10 cellular contexts compared by ENCODE assay signal in genomic region chr12:122106891-122107660, GRCh38. TPM values are rescaled to one million over a fixed set of nuclear protein-coding genes. Genes with fewer than 3 reads are reported as not detected.
DNase-seq lines count a peak whose midpoint lies in the region; ATAC-seq, FAIRE-seq and TF ChIP-seq lines count a peak whose summit lies in the region.
"Had no signal": no experiment of that assay in that cellular context is flagged by ENCODE, and none has a peak within 500 bp of the region (broad histone marks: within the 10 kb centered on the region; RNA-seq: fewer than 3 reads in every experiment).

No MANE protein-coding gene starts in this region.

- in situ Hi-C loops in G401 (cut with HindIII; ENCODE audit: low sequenced_read_pairs): no loop called here

- H3K36me3 ChIP-seq in BLaER1 treated with 17β-estradiol and CSF1 and Interleukin-3, amounts not matched to agents 10 nM and 100 nM: peaks cover 0 to 47% (median 15%) of the 10 kb centered on the region in 11 experiments; a peak in 12 of 22 replicates
- no peaks in the 10 kb centered on the region for H3K36me3 ChIP-seq in astrocyte (ENCODE audit: insufficient read depth, low read length)
- no peaks in the 10 kb centered on the region for H3K36me3 ChIP-seq in mucosa of descending colon (ENCODE audit: low read depth)
- H3K36me3 ChIP-seq: suprapubic skin had no signal

- peaks cover 67 to 93% (median 72%) of the 10 kb centered on the region in 10 experiments for H3K4me1 ChIP-seq in BLaER1 treated with 17β-estradiol and CSF1 and Interleukin-3, amounts not matched to agents 10 nM and 100 nM
- H3K4me1 ChIP-seq in astrocyte (ENCODE audit: insufficient read depth, low read length) (peaks cover 22% of the 10 kb centered on the region), mucosa of descending colon (ENCODE audit: low read depth) (peaks cover 90% of the 10 kb centered on the region)

- H3K9me3 Mint-ChIP-seq in astrocyte (ENCODE audit: unreplicated experiment): no peaks in the 10 kb centered on the region
- H3K9me3 Mint-ChIP-seq: naive B cell had no signal

- H4K20me1 ChIP-seq in BLaER1 treated with 17β-estradiol and CSF1 and Interleukin-3, amounts not matched to agents 10 nM and 100 nM: peaks cover 79 to 100% (median 100%) of the 10 kb centered on the region in 11 experiments
- H4K20me1 ChIP-seq in astrocyte (ENCODE audit: insufficient read depth, low read length): peaks cover 34% of the 10 kb centered on the region

- intact Hi-C loops in mucosa of descending colon (cut with DNase I, micrococcal nuclease): no loop called here

- peaks cover 37% of the 10 kb centered on the region for H3K4me1 Mint-ChIP-seq in astrocyte (ENCODE audit: low read depth, unreplicated experiment)

- H2AFZ ChIP-seq in astrocyte (ENCODE audit: low read depth, low read length): no peak overlapping the region

- no peaks in the 10 kb centered on the region for H3K27me3 Mint-ChIP-seq in astrocyte (ENCODE audit: low read depth, unreplicated experiment)
- H3K27me3 Mint-ChIP-seq: naive B cell had no signal

- H3K36me3 Mint-ChIP-seq in astrocyte (ENCODE audit: low read depth, unreplicated experiment): peaks cover 10% of the 10 kb centered on the region
- H3K36me3 Mint-ChIP-seq: naive B cell had no signal

- H3K79me2 ChIP-seq in astrocyte (ENCODE audit: insufficient read depth, low read length): peaks cover 79% of the 10 kb centered on the region

- H3K4me3 Mint-ChIP-seq in astrocyte (ENCODE audit: unreplicated experiment): peak overlapping the region; percentile 36

- no peak overlapping the region for H3K4me3 ChIP-seq in BLaER1 treated with 17β-estradiol and CSF1 and Interleukin-3, amounts not matched to agents 10 nM and 100 nM
- no peak overlapping the region for H3K4me3 ChIP-seq in astrocyte (ENCODE audit: insufficient read depth, low read depth, low read length)
- H3K4me3 ChIP-seq in mucosa of descending colon: no peak overlapping the region
- H3K4me3 ChIP-seq: suprapubic skin had no signal

- H3K4me2 ChIP-seq in BLaER1 treated with 17β-estradiol and CSF1 and Interleukin-3, amounts not matched to agents 10 nM and 100 nM: peak overlapping the region; percentile 31 to 90 (median 74); a peak in 20 of 22 replicates
- H3K4me2 ChIP-seq in astrocyte (ENCODE audit: low read length): peak overlapping the region; percentile 64

- H3K9me3 ChIP-seq in BLaER1 treated with 17β-estradiol and CSF1 and Interleukin-3, amounts not matched to agents 10 nM and 100 nM (replicated peaks in 1 of 11): no peaks in the 10 kb centered on the region; a peak in 1 of 22 replicates
- H3K9me3 ChIP-seq in astrocyte (ENCODE audit: insufficient read depth, low read depth, low read length) (no peaks in the 10 kb centered on the region), mucosa of descending colon (no peaks in the 10 kb centered on the region)
- H3K9me3 ChIP-seq: suprapubic skin had no signal

- DNase-seq in NCI-H2081 treated with DMSO at 0.1 percent for 48 hours (lab: John Stamatoyannopoulos, UW): peak; percentile 50
- peak; percentile 91 for DNase-seq in astrocyte (ENCODE audit: low read depth)
- peak; percentile 71 to 87 (median 78) for DNase-seq in mucosa of descending colon
- DNase-seq in cortex of kidney (lab: John Stamatoyannopoulos, UW): no peak
- no peak for DNase-seq in LoVo (ENCODE audit: low spot score)
- no peak for DNase-seq in G401 (ENCODE audit: low spot score)
- DNase-seq: naive B cell had no signal

- FAIRE-seq in astrocyte (lab: Jason Lieb, UNC): no peak

- peak overlapping the region in 4 of 11 experiments; percentile 3 to 30 (median 21); a peak in 3 of 22 replicates for H3K9ac ChIP-seq in BLaER1 treated with 17β-estradiol and CSF1 and Interleukin-3, amounts not matched to agents 10 nM and 100 nM
- peak overlapping the region; percentile 66 for H3K9ac ChIP-seq in astrocyte (ENCODE audit: low read length)

- H3K27me3 ChIP-seq in BLaER1 treated with 17β-estradiol and CSF1 and Interleukin-3, amounts not matched to agents 10 nM and 100 nM: no peaks in the 10 kb centered on the region
- H3K27me3 ChIP-seq in astrocyte (ENCODE audit: insufficient read depth, low read length): no peaks in the 10 kb centered on the region
- H3K27me3 ChIP-seq: suprapubic skin had no signal

- H3K27ac ChIP-seq in BLaER1 treated with 17β-estradiol and CSF1 and Interleukin-3, amounts not matched to agents 10 nM and 100 nM: no peak overlapping the region
- peak overlapping the region; percentile 78 for H3K27ac ChIP-seq in astrocyte (ENCODE audit: low read depth, low read length)
- H3K27ac ChIP-seq: suprapubic skin had no signal

- TF ChIP-seq CTCF in astrocyte (IDR thresholded peaks at IDR 0.05; ENCODE audit: insufficient read depth, low read depth, low read length) (no peak), mucosa of descending colon (IDR thresholded peaks at IDR 0.05) (no peak)

- H3K27ac Mint-ChIP-seq in astrocyte (ENCODE audit: unreplicated experiment): peak overlapping the region; percentile 91

- ATAC-seq in mucosa of descending colon: peak; percentile 62
- ATAC-seq in GM21360 (IDR thresholded peaks at IDR 0.05; ENCODE audit: unreplicated experiment): no peak

RNA-seq across cellular contexts. Expression of gene MLXIP, which starts 28.5 kb away (rescaled TPM):
- total RNA-seq in astrocyte: 62.5 and 73.4 TPM in 2 replicates
- 100 to 1,000 TPM; 194 to 230 (median 201) TPM for total RNA-seq in mucosa of descending colon
- 4.3 and 4.6 TPM in 2 replicates for total RNA-seq in G401 (2014; rRNA removed; shearing (Covaris generic))

Comparison
In these comparisons a context has a peak if more than half of its experiments do, and no peak if none do; other contexts are left out.
1. DNase-seq: peak in NCI-H2081 treated with DMSO at 0.1 percent for 48 hours (single experiment), astrocyte (single experiment) and mucosa of descending colon (3 of 3); none in cortex of kidney (single experiment), LoVo (single experiment) and G401 (single experiment).
2. RNA of gene MLXIP, which starts 28.5 kb away (total RNA-seq): 194 to 230 TPM in mucosa of descending colon and 62.5 to 73.4 TPM in astrocyte; 4.3 to 4.6 TPM in G401; every median in the first group is over 10 times any median in the second.